11 cellular contexts compared by ENCODE assay signal in the genomic region with DNA sequence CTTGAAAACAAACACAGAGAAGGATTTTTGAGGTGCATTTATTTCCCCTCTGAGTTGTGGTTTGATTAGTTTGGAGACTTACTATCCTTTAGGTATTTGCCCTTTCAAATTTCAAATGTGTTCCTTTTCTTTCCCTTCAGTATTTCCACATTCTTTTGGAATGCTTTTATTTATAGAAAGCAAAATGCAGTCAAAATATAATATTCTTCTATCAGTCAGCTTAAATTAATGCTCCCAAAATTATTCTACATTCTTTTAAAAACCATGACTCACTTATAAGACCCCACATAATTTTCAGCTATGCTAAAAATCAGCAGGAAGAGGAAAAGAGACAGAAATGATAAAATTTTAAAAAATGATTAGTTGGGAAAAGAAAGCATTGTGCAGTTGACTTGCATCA.
A peak's percentile ranks its signal among the peaks of the same experiment; 100 is the strongest.
DNase-seq lines count a peak whose midpoint lies in the region; ATAC-seq and TF ChIP-seq lines count a peak whose summit lies in the region.
"Had no signal": no experiment of that assay in that cellular context is flagged by ENCODE, and none has a peak within 500 bp of the region (broad histone marks: within the 10 kb centered on the region; RNA-seq: fewer than 3 reads in every experiment).

No MANE protein-coding gene starts in this region.

- no peak for ATAC-seq in GM18907 (IDR thresholded peaks at IDR 0.05; ENCODE audit: unreplicated experiment)
- ATAC-seq in HG03520 (IDR thresholded peaks at IDR 0.05; ENCODE audit: unreplicated experiment) = no peak

- TF ChIP-seq CTCF in AG09319 (IDR thresholded peaks at IDR 0.05; ENCODE audit: low read depth, low read length) = no peak
- TF ChIP-seq CTCF in fibroblast of the aortic adventitia (IDR thresholded peaks at IDR 0.05; ENCODE audit: insufficient read depth, low read length) = no peak

- H3K4me3 ChIP-seq in fibroblast of the aortic adventitia (ENCODE audit: low read depth, low read length) = no peak overlapping the region
- H3K4me3 ChIP-seq: BLaER1 had no signal

- DNase-seq in AG09319 (ENCODE audit: extremely low read depth, low read depth) (peak; percentile 35), GM03348 (ENCODE audit: low spot score) (peak; percentile 15), astrocyte of the hippocampus (ENCODE audit: low read depth, low spot score) (peak; percentile 11), fibroblast of the aortic adventitia (ENCODE audit: low read depth) (peak; percentile 81)
- DNase-seq in stimulated activated CD4-positive, alpha-beta T cell treated with anti-CD3 and anti-CD28 coated beads, Interleukin-2, amount 100 ng/mL, for 24 hours = no peak
- DNase-seq: AML-193, DMS53, HCEC 1CT had no signal

Comparison
In these comparisons a context has a peak if more than half of its experiments do, and no peak if none do; other contexts are left out.
1. DNase-seq: peak in AG09319 (single experiment), GM03348 (single experiment), astrocyte of the hippocampus (single experiment) and fibroblast of the aortic adventitia (single experiment); none in stimulated activated CD4-positive, alpha-beta T cell treated with anti-CD3 and anti-CD28 coated beads, Interleukin-2, amount 100 ng/mL, for 24 hours (0 of 2).